23 cellular contexts compared by ENCODE assay signal in genomic region chr17:34242976-34243731, GRCh38. TPM values are rescaled to one million over a fixed set of nuclear protein-coding genes. Genes with fewer than 3 reads are reported as not detected.
DNase-seq lines count a peak whose midpoint lies in the region; ATAC-seq, FAIRE-seq and TF ChIP-seq lines count a peak whose summit lies in the region.
"Had no signal": no experiment of that assay in that cellular context is flagged by ENCODE, and none has a peak within 500 bp of the region (broad histone marks: within the 10 kb centered on the region; RNA-seq: fewer than 3 reads in every experiment).

No MANE protein-coding gene starts in this region.

- peak; percentile 62 for FAIRE-seq in GM12892 (lab: Jason Lieb, UNC)

- H3K27ac ChIP-seq in adrenal gland (peak overlapping the region in 3 of 5 donors; percentile 53 to 88 (median 59)), muscle layer of duodenum (ENCODE audit: low read length) (peak overlapping the region; percentile 56), subcutaneous abdominal adipose tissue (ENCODE audit: low read depth, low read length) (peak overlapping the region; percentile 58)
- H3K27ac ChIP-seq: foreskin keratinocyte, hepatocyte had no signal

- H3K4me1 ChIP-seq in adrenal gland (replicated peaks in 1 of 2): peaks cover 10 to 41% of the 10 kb centered on the region in 2 donors
- peaks cover 14 to 28% of the 10 kb centered on the region in 2 donors for H3K4me1 ChIP-seq in muscle layer of duodenum (ENCODE audit: control insufficient read depth in 1 of 2, insufficient read depth in 2 of 2, low read length in 2 of 2)
- H3K4me1 ChIP-seq in subcutaneous abdominal adipose tissue (ENCODE audit: control insufficient read depth in 5 of 5, insufficient read depth in 5 of 5, low read length in 5 of 5): peaks cover 20 to 84% (median 51%) of the 10 kb centered on the region in 5 donors
- H3K4me1 ChIP-seq: foreskin keratinocyte had no signal

- TF ChIP-seq POLR2A in GM12892 (IDR thresholded peaks at IDR 0.05; ENCODE audit: low read depth, low read length): no peak
- TF ChIP-seq POLR2A in adrenal gland (IDR thresholded peaks at IDR 0.05): no peak

- no peak for TF ChIP-seq CTCF in adrenal gland (IDR thresholded peaks at IDR 0.05)

- H3K9me3 ChIP-seq in adrenal gland (replicated peaks in 1 of 3) (no peaks in the 10 kb centered on the region), muscle layer of duodenum (ENCODE audit: control insufficient read depth in 1 of 2, low read length in 2 of 2) (no peaks in the 10 kb centered on the region), subcutaneous abdominal adipose tissue (ENCODE audit: control insufficient read depth in 5 of 5, low read length in 5 of 5) (no peaks in the 10 kb centered on the region)
- H3K9me3 ChIP-seq: breast epithelium had no signal

- H3K4me3 ChIP-seq in adrenal gland: no peak overlapping the region
- peak overlapping the region in 1 of 2 donors; percentile 12 for H3K4me3 ChIP-seq in muscle layer of duodenum (ENCODE audit: low read depth in 1 of 2, low read length in 2 of 2)
- H3K4me3 ChIP-seq in subcutaneous abdominal adipose tissue (ENCODE audit: low read depth in 1 of 5, low read length in 5 of 5): no peak overlapping the region
- H3K4me3 ChIP-seq: breast epithelium, hepatocyte, lung had no signal

- ATAC-seq in HG02678 (IDR thresholded peaks at IDR 0.05; ENCODE audit: unreplicated experiment) (no peak), HG03565 (IDR thresholded peaks at IDR 0.05; ENCODE audit: unreplicated experiment) (no peak), HG02588 (IDR thresholded peaks at IDR 0.05; ENCODE audit: unreplicated experiment) (no peak)
- ATAC-seq: activated CD4-positive, CD25-positive, alpha-beta regulatory T cell treated with anti-CD3 and anti-CD28 coated beads, Interleukin-2, amount 50 U/mL, for 24 hours; foreskin keratinocyte had no signal

- H3K36me3 ChIP-seq in adrenal gland (replicated peaks in 1 of 2) (no peaks in the 10 kb centered on the region), muscle layer of duodenum (ENCODE audit: control insufficient read depth in 1 of 2, insufficient read depth in 2 of 2, low read length in 2 of 2) (no peaks in the 10 kb centered on the region), subcutaneous abdominal adipose tissue (ENCODE audit: control insufficient read depth in 5 of 5, insufficient read depth in 5 of 5, low read length in 5 of 5) (no peaks in the 10 kb centered on the region)
- H3K36me3 ChIP-seq: breast epithelium had no signal

- H3K9ac ChIP-seq in subcutaneous abdominal adipose tissue (ENCODE audit: low read length in 5 of 5): no peak overlapping the region

- H3K27me3 ChIP-seq in adrenal gland: no peaks in the 10 kb centered on the region
- H3K27me3 ChIP-seq in muscle layer of duodenum (ENCODE audit: low read depth, low read length): no peaks in the 10 kb centered on the region
- H3K27me3 ChIP-seq in subcutaneous abdominal adipose tissue (ENCODE audit: control insufficient read depth in 5 of 5, insufficient read depth in 4 of 5, low read length in 5 of 5): no peaks in the 10 kb centered on the region
- H3K27me3 ChIP-seq: breast epithelium, hepatocyte had no signal

- no peak for DNase-seq in GM12892 (ENCODE audit: insufficient read length)
- DNase-seq in adrenal gland: no peak
- DNase-seq: activated CD4-positive, alpha-beta memory T cell treated with anti-CD3 and anti-CD28 coated beads, Interleukin-2, amount 10 ng/mL, durations not matched to agents 7 days and 5 days; CD8-positive, alpha-beta memory T cell; DMS79 treated with DMSO at 0.1 percent for 48 hours; foreskin keratinocyte; immature natural killer cell; NCI-H1048; NCI-H1930; NCI-H2227 treated with DMSO at 0.1 percent for 48 hours; occipital lobe; retina; SHP77 had no signal

- intact Hi-C loops in adrenal gland (cut with DNase I): no loop called here

- WGBS in adrenal gland, 4 donors: 56 to 64% (median 59%) methylated on average over 5 of the region's 5 CpGs

RNA-seq across cellular contexts. Expression of gene CCL2, which starts 11.9 kb away (rescaled TPM):
- polyA plus RNA-seq in GM12892 (2012; ENCODE audit: missing spikeins): not detected
- total RNA-seq in adrenal gland: 100 to 1,000 TPM in 3 of 8 donors, 10 to 100 TPM in 5; 11.4 to 241 (median 72.2) TPM
- 100 to 1,000 TPM in 2 of 3 donors, 10 to 100 TPM in 1; 64.3 to 330 (median 121) TPM for polyA plus RNA-seq in adrenal gland
- total RNA-seq: activated CD4-positive, alpha-beta memory T cell treated with anti-CD3 and anti-CD28 coated beads, Interleukin-2, amount 10 ng/mL, durations not matched to agents 7 days and 5 days had no signal
- polyA plus RNA-seq: CD8-positive, alpha-beta memory T cell had no signal

RNA-seq across cellular contexts. Expression of gene CCL7, which starts 26.9 kb away (rescaled TPM):
- not detected for polyA plus RNA-seq in GM12892 (2012; ENCODE audit: missing spikeins)
- 1 to 10 TPM in 1 of 8 donors, not detected in 7; 2.2 TPM for total RNA-seq in adrenal gland
- polyA plus RNA-seq in adrenal gland: under 1 TPM in 2 of 3 donors, not detected in 1; 0.64 to 0.74 TPM
- total RNA-seq: activated CD4-positive, alpha-beta memory T cell treated with anti-CD3 and anti-CD28 coated beads, Interleukin-2, amount 10 ng/mL, durations not matched to agents 7 days and 5 days; breast epithelium; CD8-positive, alpha-beta memory T cell; foreskin keratinocyte; hepatocyte; occipital lobe had no signal
- polyA plus RNA-seq: CD8-positive, alpha-beta memory T cell; foreskin keratinocyte; immature natural killer cell had no signal

RNA-seq across cellular contexts. Expression of gene CCL11, which starts 42.4 kb away (rescaled TPM):
- polyA plus RNA-seq in GM12892 (2012; ENCODE audit: missing spikeins): not detected
- total RNA-seq in adrenal gland: under 1 TPM in 2 of 8 donors, not detected in 6; 0.36 to 0.53 TPM
- polyA plus RNA-seq in adrenal gland: under 1 TPM; 0.24 to 0.88 (median 0.56) TPM
- total RNA-seq: activated CD4-positive, alpha-beta memory T cell treated with anti-CD3 and anti-CD28 coated beads, Interleukin-2, amount 10 ng/mL, durations not matched to agents 7 days and 5 days; CD8-positive, alpha-beta memory T cell; dermis microvascular lymphatic vessel endothelial cell; foreskin keratinocyte; hepatocyte; occipital lobe had no signal
- polyA plus RNA-seq: CD8-positive, alpha-beta memory T cell; foreskin keratinocyte; immature natural killer cell had no signal
